In the genomic region with DNA sequence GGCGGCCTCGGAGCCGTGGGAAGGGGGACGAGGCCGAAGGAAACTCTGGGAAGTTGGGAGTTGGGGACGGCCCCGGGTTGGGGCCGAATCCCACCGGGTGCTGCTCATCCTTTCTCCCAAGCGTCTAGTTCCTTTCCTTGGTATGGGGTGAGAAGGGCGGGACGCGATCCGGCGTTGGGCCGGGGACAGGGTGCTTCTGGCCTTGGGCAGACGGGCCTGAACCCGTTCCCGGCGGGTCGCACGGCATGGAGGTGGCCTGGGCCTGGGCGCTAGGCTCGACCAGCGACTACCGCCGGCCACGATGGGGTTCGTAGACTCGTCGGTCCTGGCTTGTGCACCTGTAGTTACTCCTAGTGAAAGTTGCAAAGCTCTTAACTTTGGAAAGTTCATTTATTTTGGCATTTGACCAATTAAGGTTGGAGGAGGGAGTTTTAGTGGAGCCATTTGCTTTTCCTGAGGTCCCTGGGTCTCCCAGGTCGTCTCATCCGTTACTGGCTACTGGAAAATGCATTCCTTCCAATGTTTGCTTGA, we compare ENCODE assay signal across 11 cellular contexts. TPM values are rescaled to one million over a fixed set of nuclear protein-coding genes. Genes with fewer than 3 reads are reported as not detected.
DNase-seq lines count a peak whose midpoint lies in the region; ATAC-seq and TF ChIP-seq lines count a peak whose summit lies in the region.
"Had no signal": no experiment of that assay in that cellular context is flagged by ENCODE, and none has a peak within 500 bp of the region (broad histone marks: within the 10 kb centered on the region; RNA-seq: fewer than 3 reads in every experiment).

No MANE protein-coding gene starts in this region.

- CTCF ChIA-PET in activated CD4-positive, alpha-beta T cell treated with anti-CD3 and anti-CD28 coated beads, Interleukin-2, amount 10 ng/mL, durations not matched to agents 7 days and 5 days (lab: Charles Lee) = no interaction called here

- WGBS in right lobe of liver (ENCODE audit: insufficient coverage, low coverage, low lambda C conversion rate, missing lambda C conversion rate) = 13% methylated on average over 9 of the region's 33 CpGs

- H3K4me1 Mint-ChIP-seq in activated CD4-positive, alpha-beta T cell treated with anti-CD3 and anti-CD28 coated beads, Interleukin-2, amount 10 ng/mL, durations not matched to agents 7 days and 5 days = peaks cover 5% of the 10 kb centered on the region

- H3K4me3 ChIP-seq in brain microvascular endothelial cell (ENCODE audit: low read depth, low read length) = peak overlapping the region; percentile 55
- peak overlapping the region; percentile 70 to 82 (median 75) for H3K4me3 ChIP-seq in right lobe of liver

- H3K27me3 ChIP-seq in brain microvascular endothelial cell (replicated peaks) (peaks cover 16% of the 10 kb centered on the region), right lobe of liver (no peaks in the 10 kb centered on the region)

- DNase-seq in activated CD4-positive, alpha-beta T cell treated with anti-CD3 and anti-CD28 coated beads, Interleukin-2, amount 10 ng/mL, durations not matched to agents 7 days and 5 days = no peak
- no peak for DNase-seq in activated CD4-positive, alpha-beta T cell treated with anti-CD3 and anti-CD28 coated beads, Interleukin-2, amount 50 U/mL, for 4 hours
- DNase-seq in brain microvascular endothelial cell = no peak
- DNase-seq in right lobe of liver = peak; percentile 35 to 62 (median 52)
- peak in 14 of 49 donors; percentile 12 to 48 (median 26) for DNase-seq in substantia nigra (lab: John Stamatoyannopoulos, UW)
- DNase-seq in stimulated activated naive CD4-positive, alpha-beta T cell (lab: John Stamatoyannopoulos, UW) = no peak
- DNase-seq in NCI-H1436 (lab: John Stamatoyannopoulos, UW) = no peak
- DNase-seq: GM23248 had no signal

- H3K27me3 Mint-ChIP-seq in activated CD4-positive, alpha-beta T cell treated with anti-CD3 and anti-CD28 coated beads, Interleukin-2, amount 10 ng/mL, durations not matched to agents 7 days and 5 days = peaks cover 71% of the 10 kb centered on the region

- intact Hi-C loops in right lobe of liver (cut with DNase I) = no loop called here

- H3K36me3 Mint-ChIP-seq in activated CD4-positive, alpha-beta T cell treated with anti-CD3 and anti-CD28 coated beads, Interleukin-2, amount 10 ng/mL, durations not matched to agents 7 days and 5 days (ENCODE audit: low read depth) = no peaks in the 10 kb centered on the region

- no peak for TF ChIP-seq CTCF in brain microvascular endothelial cell (IDR thresholded peaks at IDR 0.05; ENCODE audit: low read depth, low read length, missing control alignments)
- TF ChIP-seq CTCF in right lobe of liver (IDR thresholded peaks at IDR 0.05) = no peak

- H3K4me1 ChIP-seq in right lobe of liver = peaks cover 0 to 20% (median 6%) of the 10 kb centered on the region in 4 donors

- ATAC-seq in right lobe of liver = peak; percentile 14 to 36 (median 28)
- ATAC-seq in HG02759 (IDR thresholded peaks at IDR 0.05; ENCODE audit: unreplicated experiment) = no peak

- H3K36me3 ChIP-seq in brain microvascular endothelial cell (replicated peaks) (no peaks in the 10 kb centered on the region), right lobe of liver (no peaks in the 10 kb centered on the region)

- TF ChIP-seq POLR2A in right lobe of liver (IDR thresholded peaks at IDR 0.05) = no peak

- POLR2A ChIA-PET in activated CD4-positive, alpha-beta T cell treated with anti-CD3 and anti-CD28 coated beads, Interleukin-2, amount 10 ng/mL, durations not matched to agents 7 days and 5 days (lab: Charles Lee) = no interaction called here

- H3K9me3 Mint-ChIP-seq in activated CD4-positive, alpha-beta T cell treated with anti-CD3 and anti-CD28 coated beads, Interleukin-2, amount 10 ng/mL, durations not matched to agents 7 days and 5 days = no peaks in the 10 kb centered on the region

- H3K9me3 ChIP-seq in right lobe of liver = no peaks in the 10 kb centered on the region

- peak overlapping the region; percentile 33 for H3K4me3 Mint-ChIP-seq in activated CD4-positive, alpha-beta T cell treated with anti-CD3 and anti-CD28 coated beads, Interleukin-2, amount 10 ng/mL, durations not matched to agents 7 days and 5 days

- no peak overlapping the region for H3K27ac Mint-ChIP-seq in activated CD4-positive, alpha-beta T cell treated with anti-CD3 and anti-CD28 coated beads, Interleukin-2, amount 10 ng/mL, durations not matched to agents 7 days and 5 days

- in situ Hi-C loops in brain microvascular endothelial cell (cut with HindIII; ENCODE audit: low pct_ligation_motif_present, low sequenced_read_pairs) = no loop called here

- H3K27ac ChIP-seq in brain microvascular endothelial cell (no peak overlapping the region), right lobe of liver (peak overlapping the region in 2 of 3 donors; percentile 20 to 76), substantia nigra (ENCODE audit: low read depth, low read length, poor library complexity, severe bottlenecking) (peak overlapping the region; percentile 72)
- H3K27ac ChIP-seq: GM23248, skin epidermis had no signal

RNA-seq across cellular contexts. Expression of a gene that starts 1.0 kb away (rescaled TPM):
- total RNA-seq in activated CD4-positive, alpha-beta T cell treated with anti-CD3 and anti-CD28 coated beads, Interleukin-2, amount 10 ng/mL, durations not matched to agents 7 days and 5 days = not detected
- 10 to 100 TPM in 2 of 6 experiments, 1 to 10 TPM in 4; 3.0 to 12.6 (median 4.5) TPM for total RNA-seq in right lobe of liver
- total RNA-seq: GM23248; T-helper 2 cell treated with Interferon-gamma antibody and Interleukin-4, amounts not matched to agents 100 ng/mL and 5 ng/mL, for 36 hours had no signal

Comparison
In these comparisons a context has a peak if more than half of its experiments do, and no peak if none do; other contexts are left out.
1. DNase-seq: peak in right lobe of liver (3 of 3); none in activated CD4-positive, alpha-beta T cell treated with anti-CD3 and anti-CD28 coated beads, Interleukin-2, amount 10 ng/mL, durations not matched to agents 7 days and 5 days (single experiment), activated CD4-positive, alpha-beta T cell treated with anti-CD3 and anti-CD28 coated beads, Interleukin-2, amount 50 U/mL, for 4 hours (0 of 2), brain microvascular endothelial cell (single experiment), stimulated activated naive CD4-positive, alpha-beta T cell (0 of 6) and NCI-H1436 (single experiment).
2. RNA of a gene that starts 1.0 kb away (total RNA-seq): 3.0 to 12.6 TPM in right lobe of liver; not detected in activated CD4-positive, alpha-beta T cell treated with anti-CD3 and anti-CD28 coated beads, Interleukin-2, amount 10 ng/mL, durations not matched to agents 7 days and 5 days; every median in the first group is over 4 times any median in the second.